In the genomic region with DNA sequence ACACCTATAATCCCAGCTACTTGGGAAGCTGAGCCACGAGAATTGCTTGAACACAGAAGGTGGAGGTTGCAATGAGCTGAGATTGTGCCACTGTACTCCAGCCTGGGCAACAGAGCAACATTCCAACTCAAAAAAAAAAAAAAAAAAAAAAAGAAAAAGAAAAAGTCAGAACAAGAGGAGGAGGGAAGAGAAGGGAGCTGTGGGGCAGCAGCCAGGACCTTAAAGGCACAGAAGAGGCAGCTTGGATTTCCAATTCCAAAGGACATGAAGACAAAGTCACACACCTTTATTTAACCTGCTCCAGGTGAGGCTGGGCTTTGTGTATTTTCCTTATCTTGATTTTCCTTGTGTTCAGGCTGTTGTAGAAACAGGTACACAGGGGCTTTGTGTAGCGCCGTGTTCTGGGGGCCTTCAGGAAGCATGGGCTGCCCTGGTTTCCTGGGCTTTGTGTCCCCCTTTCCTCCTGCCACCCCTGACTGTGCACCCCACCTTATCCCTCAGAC, we compare ENCODE assay signal across 8 cellular contexts.
DNase-seq lines count a peak whose midpoint lies in the region; ATAC-seq, FAIRE-seq and TF ChIP-seq lines count a peak whose summit lies in the region.
"Not testable (repeated sequence)": the region's sequence is repeated elsewhere in the genome, so short reads cannot be mapped to it uniquely, and the experiment has no call there.

No MANE protein-coding gene starts in this region.

- not testable (repeated sequence) for H2AFZ ChIP-seq in H9 (ENCODE audit: low read length); Loucy (ENCODE audit: low read length)

- not testable (repeated sequence) for H3K4me2 ChIP-seq in H9 (ENCODE audit: insufficient read depth, insufficient read length, low read length)
- peak overlapping the region; percentile 56 for H3K4me2 ChIP-seq in Loucy (ENCODE audit: low read depth, low read length, poor library complexity, severe bottlenecking)

- H3K27me3 ChIP-seq in Caco-2 (replicated peaks; ENCODE audit: control insufficient read depth, insufficient read depth, low read length); H9 (ENCODE audit: insufficient read depth, low read length); Loucy (ENCODE audit: insufficient read depth, low read length, poor library complexity, severe bottlenecking); colonic mucosa; mucosa of rectum (ENCODE audit: control insufficient read depth in 2 of 2, insufficient read depth in 2 of 2, low read length in 2 of 2); small intestine (ENCODE audit: control insufficient read depth in 2 of 2, insufficient read depth in 2 of 2, low read length in 2 of 2); transverse colon: not testable (repeated sequence)

- TF ChIP-seq EP300 in transverse colon (IDR thresholded peaks at IDR 0.05; ENCODE audit: low read depth): not testable (repeated sequence)

- H3K27me3 Mint-ChIP-seq in Caco-2 (ENCODE audit: insufficient read depth, unreplicated experiment); H9 (ENCODE audit: low read depth): not testable (repeated sequence)

- H4K91ac ChIP-seq in H9 (ENCODE audit: insufficient read length, low read depth, low read length): not testable (repeated sequence)

- not testable (repeated sequence) for H2BK20ac ChIP-seq in H9 (ENCODE audit: low read depth, low read length, poor library complexity, severe bottlenecking)

- not testable (repeated sequence) for H2BK5ac ChIP-seq in H9 (ENCODE audit: insufficient read length, low read length)

- H3K79me1 ChIP-seq in H9 (ENCODE audit: insufficient read depth, low read depth, low read length, poor library complexity, severe bottlenecking): not testable (repeated sequence)

- H2AK5ac ChIP-seq in H9 (ENCODE audit: insufficient read length, low read length): not testable (repeated sequence)

- peak overlapping the region; percentile 54 for H3K4me3 Mint-ChIP-seq in Caco-2 (ENCODE audit: unreplicated experiment)
- not testable (repeated sequence) for H3K4me3 Mint-ChIP-seq in H9

- intact Hi-C loops in Caco-2 (cut with micrococcal nuclease; ENCODE audit: unreplicated experiment); colonic mucosa (cut with DNase I); left colon (cut with DNase I, micrococcal nuclease); transverse colon (cut with DNase I; ENCODE audit: low total_unique reads): not testable (repeated sequence)

- not testable (repeated sequence) for BruUV-seq in Caco-2 (replicated peaks; lab: Mats Ljungman, UMichigan)

- H3K9ac ChIP-seq in H9 (ENCODE audit: extremely low read depth, insufficient read length, low read length); Loucy (ENCODE audit: low read depth, low read length, poor library complexity, severe bottlenecking); mucosa of rectum (ENCODE audit: low read depth in 1 of 2, low read length in 2 of 2): not testable (repeated sequence)
- peak overlapping the region in 1 of 2 donors; percentile 40 for H3K9ac ChIP-seq in colonic mucosa (ENCODE audit: low read depth in 2 of 2, low read length in 2 of 2)

- H4K20me1 ChIP-seq in H9 (ENCODE audit: control insufficient read depth, insufficient read depth, insufficient read length); Loucy (ENCODE audit: insufficient read depth, low read length, poor library complexity, severe bottlenecking): not testable (repeated sequence)

- H2BK15ac ChIP-seq in H9 (ENCODE audit: low read depth, low read length): not testable (repeated sequence)

- not testable (repeated sequence) for H3K4ac ChIP-seq in H9 (ENCODE audit: low read depth, low read length)

- H3K9me2 ChIP-seq in Loucy (replicated peaks; ENCODE audit: low read depth, low read length): not testable (repeated sequence)

- not testable (repeated sequence) for H3K79me2 ChIP-seq in H9 (ENCODE audit: insufficient read depth, low read length)
- H3K79me2 ChIP-seq in Loucy (ENCODE audit: insufficient read depth, low read length): peaks cover 56% of the 10 kb centered on the region; the same call in 1 of the 2 replicates

- in situ Hi-C loops in transverse colon (cut with MboI; ENCODE audit: low pct_ligation_motif_present in 1 of 4, low pct_unique_long_range_greater_than_20kb in 1 of 4, low sequenced_read_pairs in 3 of 4): loop anchor here in 3 of 4 donors (25.0 kb wide), 1 partner anchor 121 kb away; no protein-coding TSS in a partner anchor

- H3K4me3 ChIP-seq in Caco-2 (ENCODE audit: low read depth, low read length); Loucy (ENCODE audit: low read length, poor library complexity, severe bottlenecking); colonic mucosa; small intestine (ENCODE audit: low read depth in 1 of 2, low read length in 2 of 2); transverse colon: not testable (repeated sequence)
- peak overlapping the region in 1 of 2 donors; percentile 37 for H3K4me3 ChIP-seq in mucosa of rectum (ENCODE audit: low read length in 2 of 2)

- not testable (repeated sequence) for H2BK12ac ChIP-seq in H9 (ENCODE audit: insufficient read length, low read depth, low read length)

- H3K36me3 Mint-ChIP-seq in Caco-2 (ENCODE audit: insufficient read depth, unreplicated experiment): not testable (repeated sequence)
- H3K36me3 Mint-ChIP-seq in H9 (ENCODE audit: insufficient read depth in 1 of 3, low read depth in 3 of 3): peaks cover 0 to 13% (median 4%) of the 10 kb centered on the region in 3 experiments; a peak in 5 of 7 replicates

- not testable (repeated sequence) for H3K56ac ChIP-seq in H9 (ENCODE audit: insufficient read length, low read depth, low read length)

- POLR2A ChIA-PET in Caco-2 (lab: Charles Lee): interaction anchor here (0.6 to 0.7 kb wide), 3 partner anchors 9 to 1853 kb away, joined by 5 to 17 read pairs (median 8); no protein-coding TSS in a partner anchor

- H3K4me1 ChIP-seq in Caco-2; H9 (ENCODE audit: insufficient read depth, low read length); colonic mucosa; small intestine (ENCODE audit: control insufficient read depth in 2 of 2, insufficient read depth in 1 of 2, low read depth in 1 of 2, low read length in 1 of 2): not testable (repeated sequence)
- H3K4me1 ChIP-seq in Loucy (ENCODE audit: insufficient read depth, low read length, poor library complexity, severe bottlenecking) (peaks cover 17% of the 10 kb centered on the region), mucosa of rectum (ENCODE audit: control insufficient read depth in 2 of 2, insufficient read depth in 2 of 2, low read length in 2 of 2) (peaks cover 3 to 20% of the 10 kb centered on the region in 2 donors), transverse colon (peaks cover 3 to 30% (median 15%) of the 10 kb centered on the region in 4 donors)

- not testable (repeated sequence) for FAIRE-seq in small intestine (lab: Jason Lieb, UNC)

- CTCF ChIA-PET in Caco-2 (lab: Charles Lee): interaction anchor here (0.7 to 1.4 kb wide), 2 partner anchors 9 to 104 kb away, joined by 9 to 25 read pairs; no protein-coding TSS in a partner anchor

- peak in 1 of 2 experiments; percentile 27 for DNase-seq in Caco-2
- DNase-seq in H9: not testable (repeated sequence)
- DNase-seq in colonic mucosa: peak; percentile 52
- DNase-seq in left colon: peak in 1 of 2 donors; percentile 26
- peak; percentile 58 for DNase-seq in small intestine
- DNase-seq in transverse colon: peak; percentile 25

- H3K27ac Mint-ChIP-seq in Caco-2 (ENCODE audit: unreplicated experiment) (peak overlapping the region; percentile 87), H9 (peak overlapping the region in 2 of 3 experiments; percentile 16 to 81; a peak in 1 of 7 replicates)

- H3K9me3 Mint-ChIP-seq in Caco-2 (ENCODE audit: unreplicated experiment); H9: not testable (repeated sequence)

- H3K4me1 Mint-ChIP-seq in Caco-2 (ENCODE audit: low read depth, unreplicated experiment) (peaks cover 24% of the 10 kb centered on the region), H9 (peaks cover 62 to 69% of the 10 kb centered on the region in 2 experiments)

- not testable (repeated sequence) for H3K9me3 ChIP-seq in Caco-2; H9 (ENCODE audit: control insufficient read depth, low read depth, low read length); Loucy (ENCODE audit: insufficient read depth, low read depth, low read length); colonic mucosa; mucosa of rectum (ENCODE audit: control insufficient read depth in 2 of 2, low read length in 2 of 2); small intestine (ENCODE audit: control insufficient read depth, low read depth); transverse colon

- not testable (repeated sequence) for H3K36me3 ChIP-seq in Caco-2 (ENCODE audit: control insufficient read depth, insufficient read depth, low read length); Loucy (ENCODE audit: insufficient read depth, low read length); colonic mucosa; mucosa of rectum (ENCODE audit: control insufficient read depth in 2 of 2, insufficient read depth in 2 of 2, low read length in 2 of 2); small intestine (ENCODE audit: control insufficient read depth in 2 of 2, insufficient read depth in 2 of 2, low read length in 2 of 2); transverse colon

- no CpG with 5 or more reads among the region's 3 CpGs for WGBS in H9 (ENCODE audit: extremely low coverage, insufficient read length, low lambda C conversion rate)
- WGBS in small intestine, 3 donors: 13 to 49% (median 36%) methylated on average over 3 of the region's 3 CpGs
- 43 to 67% methylated on average over 2 to 3 of the region's 3 CpGs for WGBS in transverse colon (ENCODE audit: low coverage in 1 of 2), 2 donors

- not testable (repeated sequence) for H3F3A ChIP-seq in Loucy (ENCODE audit: low read depth)

- H4K8ac ChIP-seq in H9 (replicated peaks; ENCODE audit: insufficient read length, low read depth, low read length): not testable (repeated sequence)

- not testable (repeated sequence) for H4K5ac ChIP-seq in H9 (ENCODE audit: insufficient read length, low read depth, low read length)

- H3T11ph ChIP-seq in H9 (ENCODE audit: low read length): not testable (repeated sequence)

- H3K14ac ChIP-seq in H9 (ENCODE audit: insufficient read depth, low read length): peak overlapping the region; percentile 57; the same call in 1 of the 2 replicates

- H3K23ac ChIP-seq in H9 (ENCODE audit: insufficient read length, low read depth, low read length): not testable (repeated sequence)

- not testable (repeated sequence) for TF ChIP-seq POLR2A in transverse colon (IDR thresholded peaks at IDR 0.05)

- H2BK120ac ChIP-seq in H9 (ENCODE audit: low read depth, low read length, poor library complexity, severe bottlenecking): peak overlapping the region; percentile 36

- not testable (repeated sequence) for H3K23me2 ChIP-seq in H9 (ENCODE audit: insufficient read length, low read depth, low read length, poor library complexity, severe bottlenecking)

- not testable (repeated sequence) for H3K27ac ChIP-seq in H9 (ENCODE audit: insufficient read length, low read depth, low read length)
- H3K27ac ChIP-seq in colonic mucosa (peak overlapping the region; percentile 77), mucosa of rectum (ENCODE audit: low read depth in 2 of 2, low read length in 2 of 2) (peak overlapping the region; percentile 71 to 77), small intestine (ENCODE audit: low read depth in 1 of 2, low read length in 1 of 2) (peak overlapping the region in 1 of 2 donors; percentile 58), transverse colon (peak overlapping the region; percentile 75 to 88 (median 86))

- not testable (repeated sequence) for TF ChIP-seq CTCF in Caco-2 (IDR thresholded peaks at IDR 0.05; ENCODE audit: insufficient read depth in 1 of 2, low read depth in 1 of 2, low read length in 1 of 2, severe bottlenecking in 1 of 2, unreplicated experiment in 1 of 2); H9 (conservative IDR thresholded peaks at IDR 0.05); Loucy (conservative IDR thresholded peaks at IDR 0.05; ENCODE audit: low read length); colonic mucosa (IDR thresholded peaks at IDR 0.05); transverse colon (IDR thresholded peaks at IDR 0.05)

- peak; percentile 83 for ATAC-seq in left colon

- H3K18ac ChIP-seq in H9 (ENCODE audit: insufficient read length, low read depth, low read length): not testable (repeated sequence)
